ENCODE assay signal across 11 cellular contexts in genomic region chr12:62429457-62429856, GRCh38.
"Had no signal": no experiment of that assay in that cellular context is flagged by ENCODE, and none has a peak within 500 bp of the region (broad histone marks: within the 10 kb centered on the region; RNA-seq: fewer than 3 reads in every experiment).

No MANE protein-coding gene starts in this region.

- H2AFZ ChIP-seq: GM23248, GM23338 had no signal

- H3K27ac ChIP-seq: GM23248 had no signal

- H3K4me2 ChIP-seq: GM23338 had no signal

- H3K4me3 ChIP-seq: GM23248, GM23338, HAP-1 had no signal

- H3K4me1 ChIP-seq: HAP-1 had no signal

- DNase-seq: GM23248, GOT3, H7, H9, HCEC 1CT, HFFc6 had no signal

- H3K36me3 ChIP-seq: HAP-1 had no signal

- H3K9me3 ChIP-seq: HAP-1 had no signal

- H3K9ac ChIP-seq: GM23248 had no signal

- ATAC-seq: GM23338, HCT116 had no signal

- FAIRE-seq: H1, H54 had no signal
